30 cellular contexts compared by ENCODE assay signal in the genomic region with DNA sequence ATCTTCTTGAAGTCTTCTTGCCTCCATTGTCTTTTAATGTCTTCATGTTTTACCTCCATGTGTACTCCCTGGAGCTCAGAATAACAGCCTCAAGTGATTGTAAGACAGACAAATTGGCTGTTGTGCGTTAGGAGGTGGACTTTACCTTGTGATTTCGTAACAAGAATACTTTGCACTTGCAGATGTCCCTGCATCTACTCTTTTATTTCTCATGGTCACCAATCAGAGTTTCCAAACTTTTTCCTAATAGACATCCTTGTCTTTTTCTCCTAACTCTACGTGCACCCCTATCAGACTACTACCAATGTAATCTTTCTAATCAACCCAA.
"Had no signal": no experiment of that assay in that cellular context is flagged by ENCODE, and none has a peak within 500 bp of the region (broad histone marks: within the 10 kb centered on the region; RNA-seq: fewer than 3 reads in every experiment).

No MANE protein-coding gene starts in this region.

- H3K36me3 ChIP-seq: heart right ventricle, lower lobe of right lung, neural progenitor cell, neutrophil, prostate gland, sigmoid colon, thyroid gland, transverse colon, upper lobe of left lung, vagina had no signal

- H3K27me3 ChIP-seq: hepatocyte, neural progenitor cell, neutrophil, sigmoid colon, thyroid gland, upper lobe of left lung, vagina had no signal

- H3K4me1 ChIP-seq: lower lobe of right lung, neural progenitor cell, prostate gland, sigmoid colon, thyroid gland, transverse colon, vagina had no signal

- H2AFZ ChIP-seq: hepatocyte, neural progenitor cell had no signal

- H3K9me3 ChIP-seq: heart right ventricle, lower lobe of right lung, neutrophil, prostate gland, sigmoid colon, thyroid gland, transverse colon, upper lobe of left lung, vagina had no signal

- H3K9ac ChIP-seq: neural progenitor cell had no signal

- H3K27ac ChIP-seq: heart right ventricle, hepatocyte, lower lobe of right lung, neural progenitor cell, neutrophil, prostate gland, sigmoid colon, thyroid gland, transverse colon, upper lobe of left lung, vagina had no signal

- H3K4me3 ChIP-seq: heart right ventricle, hepatocyte, lower lobe of right lung, neural progenitor cell, prostate gland, sigmoid colon, smooth muscle cell, thyroid gland, transverse colon, upper lobe of left lung, vagina had no signal

- H3K4me2 ChIP-seq: hepatocyte, neural progenitor cell, smooth muscle cell had no signal

- ATAC-seq: heart right ventricle; left ventricle myocardium superior; lower lobe of right lung; natural killer cell; right cardiac atrium; stimulated activated memory B cell treated with anti-CD40 and anti-IgM and Interleukin-4, amounts not matched to agents 10 μg/mL and 1 μg/mL and 100 μg/mL, for 72 hours; stimulated activated naive CD8-positive, alpha-beta T cell treated with anti-CD3 and anti-CD28 coated beads, Interleukin-15, amount 100 ng/mL, for 72 hours had no signal

- H3K79me2 ChIP-seq: hepatocyte had no signal

- DNase-seq: heart right ventricle; islet precursor cell; left ventricle myocardium superior; lower lobe of right lung; mammary epithelial cell; mesendoderm; naive B cell; natural killer cell; nephron progenitor cell; occipital lobe; retina; right cardiac atrium; sigmoid colon; stimulated activated CD4-positive, alpha-beta T cell treated with anti-CD3 and anti-CD28 coated beads, Interleukin-1b, Interleukin-23, amount 100 ng/mL, for 48 hours; stimulated activated CD4-positive, alpha-beta T cell treated with anti-CD3 and anti-CD28 coated beads, Interleukin-2, amount 100 ng/mL, for 48 hours; stimulated activated CD4-positive, alpha-beta T cell treated with anti-CD3 and anti-CD28 coated beads, Interleukin-4, amount 100 ng/mL, for 4 hours; stimulated activated CD8-positive, alpha-beta memory T cell treated with anti-CD3 and anti-CD28 coated beads, Interleukin-4, amount 100 ng/mL, for 48 hours; stimulated activated naive CD4-positive, alpha-beta T cell treated with Interleukin-2 at 50 U/mL for 16 hours; stimulated activated naive CD8-positive, alpha-beta T cell treated with anti-CD3 and anti-CD28 coated beads, Interleukin-15, amount 100 ng/mL, for 72 hours; substantia nigra; thyroid gland; transverse colon; upper lobe of left lung had no signal
